In the genomic region with DNA sequence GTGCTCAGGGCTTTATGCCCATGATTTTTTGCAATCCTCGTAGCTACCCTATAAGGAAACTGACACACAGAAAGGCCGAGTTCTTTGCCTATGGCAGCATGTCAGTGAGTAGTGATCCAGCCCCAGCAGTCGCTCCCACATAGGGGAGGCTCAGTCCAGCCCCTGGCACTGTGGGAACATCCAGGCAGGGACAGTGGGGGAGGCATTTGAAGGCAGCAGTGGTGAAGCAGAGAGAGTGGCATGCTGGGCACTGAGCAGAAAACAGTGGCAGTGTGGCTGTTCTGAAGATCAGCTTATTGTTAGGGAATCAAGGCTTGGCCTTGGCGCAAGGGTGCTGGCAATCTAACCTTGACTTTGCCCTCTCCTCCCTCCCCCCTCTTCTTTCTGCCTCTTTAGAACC, we compare ENCODE assay signal across 2 cellular contexts.
TF ChIP-seq lines count a peak whose summit lies in the region.

No MANE protein-coding gene starts in this region.

TF ChIP-seq in GM23338, 12 proteins besides CTCF, POLR2A, EP300 and RAD21 (continued from another document):
- TF ChIP-seq EZH2 (IDR thresholded peaks at IDR 0.05; ENCODE audit: low read depth, unreplicated experiment) (no peak), ZNF462 (CRISPR knock-in tag; IDR thresholded peaks at IDR 0.05) (no peak), JUNB (IDR thresholded peaks at IDR 0.05; ENCODE audit: unreplicated experiment) (no peak), STAT1 (IDR thresholded peaks at IDR 0.05; ENCODE audit: unreplicated experiment) (no peak), NANOG (IDR thresholded peaks at IDR 0.05; ENCODE audit: borderline replicate concordance) (no peak), POLR2AphosphoS5 (IDR thresholded peaks at IDR 0.05; ENCODE audit: low read depth) (no peak), EZH2phosphoT487 (IDR thresholded peaks at IDR 0.05; ENCODE audit: unreplicated experiment) (no peak), ZNF331 (CRISPR knock-in tag; IDR thresholded peaks at IDR 0.05; ENCODE audit: low read depth) (no peak)
- TF ChIP-seq, protein P1, sequence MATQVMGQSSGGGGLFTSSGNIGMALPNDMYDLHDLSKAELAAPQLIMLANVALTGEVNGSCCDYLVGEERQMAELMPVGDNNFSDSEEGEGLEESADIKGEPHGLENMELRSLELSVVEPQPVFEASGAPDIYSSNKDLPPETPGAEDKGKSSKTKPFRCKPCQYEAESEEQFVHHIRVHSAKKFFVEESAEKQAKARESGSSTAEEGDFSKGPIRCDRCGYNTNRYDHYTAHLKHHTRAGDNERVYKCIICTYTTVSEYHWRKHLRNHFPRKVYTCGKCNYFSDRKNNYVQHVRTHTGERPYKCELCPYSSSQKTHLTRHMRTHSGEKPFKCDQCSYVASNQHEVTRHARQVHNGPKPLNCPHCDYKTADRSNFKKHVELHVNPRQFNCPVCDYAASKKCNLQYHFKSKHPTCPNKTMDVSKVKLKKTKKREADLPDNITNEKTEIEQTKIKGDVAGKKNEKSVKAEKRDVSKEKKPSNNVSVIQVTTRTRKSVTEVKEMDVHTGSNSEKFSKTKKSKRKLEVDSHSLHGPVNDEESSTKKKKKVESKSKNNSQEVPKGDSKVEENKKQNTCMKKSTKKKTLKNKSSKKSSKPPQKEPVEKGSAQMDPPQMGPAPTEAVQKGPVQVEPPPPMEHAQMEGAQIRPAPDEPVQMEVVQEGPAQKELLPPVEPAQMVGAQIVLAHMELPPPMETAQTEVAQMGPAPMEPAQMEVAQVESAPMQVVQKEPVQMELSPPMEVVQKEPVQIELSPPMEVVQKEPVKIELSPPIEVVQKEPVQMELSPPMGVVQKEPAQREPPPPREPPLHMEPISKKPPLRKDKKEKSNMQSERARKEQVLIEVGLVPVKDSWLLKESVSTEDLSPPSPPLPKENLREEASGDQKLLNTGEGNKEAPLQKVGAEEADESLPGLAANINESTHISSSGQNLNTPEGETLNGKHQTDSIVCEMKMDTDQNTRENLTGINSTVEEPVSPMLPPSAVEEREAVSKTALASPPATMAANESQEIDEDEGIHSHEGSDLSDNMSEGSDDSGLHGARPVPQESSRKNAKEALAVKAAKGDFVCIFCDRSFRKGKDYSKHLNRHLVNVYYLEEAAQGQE (IDR thresholded peaks at IDR 0.05; ENCODE audit: unreplicated experiment): no peak
- TF ChIP-seq, protein P2, sequence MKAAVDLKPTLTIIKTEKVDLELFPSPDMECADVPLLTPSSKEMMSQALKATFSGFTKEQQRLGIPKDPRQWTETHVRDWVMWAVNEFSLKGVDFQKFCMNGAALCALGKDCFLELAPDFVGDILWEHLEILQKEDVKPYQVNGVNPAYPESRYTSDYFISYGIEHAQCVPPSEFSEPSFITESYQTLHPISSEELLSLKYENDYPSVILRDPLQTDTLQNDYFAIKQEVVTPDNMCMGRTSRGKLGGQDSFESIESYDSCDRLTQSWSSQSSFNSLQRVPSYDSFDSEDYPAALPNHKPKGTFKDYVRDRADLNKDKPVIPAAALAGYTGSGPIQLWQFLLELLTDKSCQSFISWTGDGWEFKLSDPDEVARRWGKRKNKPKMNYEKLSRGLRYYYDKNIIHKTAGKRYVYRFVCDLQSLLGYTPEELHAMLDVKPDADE (IDR thresholded peaks at IDR 0.05): no peak

TF ChIP-seq in WTC11, 78 proteins besides CTCF, POLR2A, EP300 and RAD21 (continued from another document):
- no peak for TF ChIP-seq FOXP4 (CRISPR knock-in tag; IDR thresholded peaks at IDR 0.05)
- no peak for TF ChIP-seq NFATC4 (CRISPR knock-in tag; IDR thresholded peaks at IDR 0.05)
- TF ChIP-seq SMAD4 (CRISPR knock-in tag; IDR thresholded peaks at IDR 0.05): no peak
- no peak for TF ChIP-seq ATF3 (CRISPR knock-in tag; conservative IDR thresholded peaks at IDR 0.05)
- TF ChIP-seq HMGXB4 (CRISPR knock-in tag; IDR thresholded peaks at IDR 0.05): no peak
- TF ChIP-seq, protein P3, sequence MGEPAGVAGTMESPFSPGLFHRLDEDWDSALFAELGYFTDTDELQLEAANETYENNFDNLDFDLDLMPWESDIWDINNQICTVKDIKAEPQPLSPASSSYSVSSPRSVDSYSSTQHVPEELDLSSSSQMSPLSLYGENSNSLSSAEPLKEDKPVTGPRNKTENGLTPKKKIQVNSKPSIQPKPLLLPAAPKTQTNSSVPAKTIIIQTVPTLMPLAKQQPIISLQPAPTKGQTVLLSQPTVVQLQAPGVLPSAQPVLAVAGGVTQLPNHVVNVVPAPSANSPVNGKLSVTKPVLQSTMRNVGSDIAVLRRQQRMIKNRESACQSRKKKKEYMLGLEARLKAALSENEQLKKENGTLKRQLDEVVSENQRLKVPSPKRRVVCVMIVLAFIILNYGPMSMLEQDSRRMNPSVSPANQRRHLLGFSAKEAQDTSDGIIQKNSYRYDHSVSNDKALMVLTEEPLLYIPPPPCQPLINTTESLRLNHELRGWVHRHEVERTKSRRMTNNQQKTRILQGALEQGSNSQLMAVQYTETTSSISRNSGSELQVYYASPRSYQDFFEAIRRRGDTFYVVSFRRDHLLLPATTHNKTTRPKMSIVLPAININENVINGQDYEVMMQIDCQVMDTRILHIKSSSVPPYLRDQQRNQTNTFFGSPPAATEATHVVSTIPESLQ (CRISPR knock-in tag; IDR thresholded peaks at IDR 0.05): no peak
- TF ChIP-seq, protein P4, sequence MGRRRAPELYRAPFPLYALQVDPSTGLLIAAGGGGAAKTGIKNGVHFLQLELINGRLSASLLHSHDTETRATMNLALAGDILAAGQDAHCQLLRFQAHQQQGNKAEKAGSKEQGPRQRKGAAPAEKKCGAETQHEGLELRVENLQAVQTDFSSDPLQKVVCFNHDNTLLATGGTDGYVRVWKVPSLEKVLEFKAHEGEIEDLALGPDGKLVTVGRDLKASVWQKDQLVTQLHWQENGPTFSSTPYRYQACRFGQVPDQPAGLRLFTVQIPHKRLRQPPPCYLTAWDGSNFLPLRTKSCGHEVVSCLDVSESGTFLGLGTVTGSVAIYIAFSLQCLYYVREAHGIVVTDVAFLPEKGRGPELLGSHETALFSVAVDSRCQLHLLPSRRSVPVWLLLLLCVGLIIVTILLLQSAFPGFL (CRISPR knock-in tag; IDR thresholded peaks at IDR 0.05; ENCODE audit: borderline replicate concordance): no peak
- TF ChIP-seq ZNF512 (CRISPR knock-in tag; IDR thresholded peaks at IDR 0.05; ENCODE audit: borderline replicate concordance): no peak
- no peak for TF ChIP-seq ATF1 (CRISPR knock-in tag; IDR thresholded peaks at IDR 0.05)
